Comparison of ENCODE assay signal across 19 cellular contexts in genomic region chr21:33998809-33999208, GRCh38.
"Had no signal": no experiment of that assay in that cellular context is flagged by ENCODE, and none has a peak within 500 bp of the region (broad histone marks: within the 10 kb centered on the region; RNA-seq: fewer than 3 reads in every experiment).

No MANE protein-coding gene starts in this region.

- H3K36me3 ChIP-seq: adrenal gland, cardiac muscle cell, esophagus muscularis mucosa, left lung, suprapubic skin had no signal

- H3K27me3 ChIP-seq: cardiac muscle cell, esophagus muscularis mucosa, hepatocyte, left lung, suprapubic skin had no signal

- ATAC-seq: left lung had no signal

- H3K9me3 ChIP-seq: left lung, mucosa of descending colon, suprapubic skin had no signal

- H3K36me3 Mint-ChIP-seq: type B pancreatic cell had no signal

- H3K27me3 Mint-ChIP-seq: type B pancreatic cell had no signal

- H3K27ac ChIP-seq: adrenal gland, cardiac muscle cell, esophagus muscularis mucosa, hepatocyte, left lung, skin epidermis, suprapubic skin had no signal

- DNase-seq: activated CD4-positive, CD25-positive, alpha-beta regulatory T cell; activated naive CD4-positive, alpha-beta T cell treated with anti-CD3 and anti-CD28 coated beads for 36 hours; activated T-cell treated with anti-CD3 and anti-CD28 coated beads, Interleukin-2, amount 50 U/mL, for 48 hours; adrenal gland; kidney; left lung; mucosa of descending colon; natural killer cell; right cardiac atrium; SIG-M5; stimulated activated CD4-positive, alpha-beta T cell treated with anti-CD3 and anti-CD28 coated beads, Interleukin-15, amount 100 ng/mL, for 24 hours; stimulated activated CD4-positive, alpha-beta T cell treated with anti-CD3 and anti-CD28 coated beads, Interleukin-4, amount 100 ng/mL, for 1 hour had no signal

- H3K4me3 Mint-ChIP-seq: activated naive CD4-positive, alpha-beta T cell treated with anti-CD3 and anti-CD28 coated beads for 36 hours; natural killer cell; type B pancreatic cell had no signal

- H3K27ac Mint-ChIP-seq: activated naive CD4-positive, alpha-beta T cell treated with anti-CD3 and anti-CD28 coated beads for 36 hours; progenitor cell of endocrine pancreas; type B pancreatic cell had no signal

- H3K4me3 ChIP-seq: adrenal gland, cardiac muscle cell, esophagus muscularis mucosa, hepatocyte, left lung, mucosa of descending colon, skin epidermis, suprapubic skin had no signal

- H3K4me1 ChIP-seq: adrenal gland, left lung, suprapubic skin had no signal
